Comparison of ENCODE assay signal across 18 cellular contexts in the genomic region with DNA sequence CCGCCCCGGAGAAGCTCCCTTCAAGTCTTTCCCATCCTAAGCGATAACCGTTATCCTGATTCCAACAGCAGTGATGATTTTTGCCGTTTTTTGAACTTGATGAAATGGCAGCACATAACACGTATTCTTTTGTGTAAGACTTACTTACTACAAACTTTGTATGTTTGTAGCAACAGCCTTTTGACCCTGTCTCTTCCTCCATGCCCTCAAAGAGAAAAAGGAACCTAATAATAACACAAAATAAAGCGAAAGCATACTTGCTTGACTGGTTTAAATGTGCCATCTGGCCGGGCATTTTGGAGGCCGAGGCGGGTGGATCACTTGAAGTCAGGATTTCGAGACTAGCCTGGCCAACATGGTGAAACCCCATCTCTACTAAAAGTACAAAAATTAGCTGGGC. TPM values are rescaled to one million over a fixed set of nuclear protein-coding genes. Genes with fewer than 3 reads are reported as not detected.
DNase-seq lines count a peak whose midpoint lies in the region; ATAC-seq, FAIRE-seq and TF ChIP-seq lines count a peak whose summit lies in the region.
"Had no signal": no experiment of that assay in that cellular context is flagged by ENCODE, and none has a peak within 500 bp of the region (broad histone marks: within the 10 kb centered on the region; RNA-seq: fewer than 3 reads in every experiment).

No MANE protein-coding gene starts in this region.

- no peaks in the 10 kb centered on the region for H3K36me3 ChIP-seq in K562 (ENCODE audit: control insufficient read depth, insufficient read depth, low read length)
- no peaks in the 10 kb centered on the region for H3K36me3 ChIP-seq in smooth muscle cell (ENCODE audit: low read depth)
- H3K36me3 ChIP-seq in CD8-positive, alpha-beta memory T cell (ENCODE audit: insufficient read depth, low read length): no peaks in the 10 kb centered on the region

- TF ChIP-seq POLR2A in K562 (conservative IDR thresholded peaks at IDR 0.05): no peak

- H3K9me3 Mint-ChIP-seq in CD8-positive, alpha-beta memory T cell: no peaks in the 10 kb centered on the region
- H3K9me3 Mint-ChIP-seq in chondrocyte (ENCODE audit: low read depth): no peaks in the 10 kb centered on the region
- H3K9me3 Mint-ChIP-seq: activated T-helper 2 cell treated with anti-CD3 and anti-CD28 coated beads, Interferon-gamma antibody, Interleukin-2, Interleukin-4, amounts not matched to agents 10 μg/mL and 5 μg/mL and 100 μg/mL, durations not matched to agents 14 hours and 24 hours and 36 hours; CD4-positive, CD25-positive, alpha-beta regulatory T cell had no signal

- in situ Hi-C loops in K562 (cut with MboI): no loop called here

- TF ChIP-seq EP300 in K562 (IDR thresholded peaks at IDR 0.05; ENCODE audit: low read length): no peak

- TF ChIP-seq RAD21 in K562 (CRISPR knock-in tag; conservative IDR thresholded peaks at IDR 0.05 in 1 of 2, IDR thresholded peaks at IDR 0.05 in 1 of 2): no peak

- H3K4me1 Mint-ChIP-seq in CD8-positive, alpha-beta memory T cell: peaks cover 0 to 7% (median 4%) of the 10 kb centered on the region in 3 donors
- peaks cover 10% of the 10 kb centered on the region for H3K4me1 Mint-ChIP-seq in chondrocyte (ENCODE audit: low read depth)

- no peak for FAIRE-seq in K562 (lab: Jason Lieb, UNC)
- FAIRE-seq: bronchial epithelial cell had no signal

- ATAC-seq in GM21390 (IDR thresholded peaks at IDR 0.05; ENCODE audit: unreplicated experiment) (peak; percentile 14), HG03280 (IDR thresholded peaks at IDR 0.05; ENCODE audit: unreplicated experiment) (peak; percentile 38), K562 (no peak), GM19351 (IDR thresholded peaks at IDR 0.05; ENCODE audit: unreplicated experiment) (no peak)

- peak overlapping the region; percentile 61 for H3K4me2 ChIP-seq in K562 (ENCODE audit: insufficient read depth, low read length)
- no peak overlapping the region for H3K4me2 ChIP-seq in smooth muscle cell

- H2AFZ ChIP-seq in K562 (ENCODE audit: low read depth, low read length): peak overlapping the region; percentile 99
- H2AFZ ChIP-seq in smooth muscle cell (ENCODE audit: low read depth): no peak overlapping the region
- H2AFZ ChIP-seq: parathyroid adenoma had no signal

- H3K27ac Mint-ChIP-seq in CD8-positive, alpha-beta memory T cell: peak overlapping the region in 1 of 8 donors; percentile 30
- no peak overlapping the region for H3K27ac Mint-ChIP-seq in chondrocyte (ENCODE audit: unreplicated experiment)
- H3K27ac Mint-ChIP-seq: activated T-helper 2 cell treated with anti-CD3 and anti-CD28 coated beads, Interferon-gamma antibody, Interleukin-2, Interleukin-4, amounts not matched to agents 10 μg/mL and 5 μg/mL and 100 μg/mL, durations not matched to agents 14 hours and 24 hours and 36 hours; CD4-positive, CD25-positive, alpha-beta regulatory T cell had no signal

- no peaks in the 10 kb centered on the region for H4K20me1 ChIP-seq in K562 (replicated peaks; ENCODE audit: control insufficient read depth, insufficient read depth, low read length)
- no peaks in the 10 kb centered on the region for H4K20me1 ChIP-seq in smooth muscle cell (ENCODE audit: low read depth)

- POLR2A ChIA-PET in K562 (lab: Yijun Ruan, JAX): interaction anchor here (0.5 to 1.0 kb wide), 7 partner anchors 9 to 157 kb away, joined by 3 read pairs; no protein-coding TSS in a partner anchor
- POLR2A ChIA-PET in CD8-positive, alpha-beta memory T cell (lab: Charles Lee): no interaction called here

- DNase-seq in K562 (ENCODE audit: extremely low read depth in 1 of 4, low spot score in 3 of 4): no peak
- DNase-seq in smooth muscle cell (lab: John Stamatoyannopoulos, UW; ENCODE audit: unreplicated experiment): no peak
- no peak for DNase-seq in CD8-positive, alpha-beta memory T cell
- no peak for DNase-seq in chondrocyte (ENCODE audit: low spot score)
- DNase-seq: activated CD4-positive, alpha-beta T cell treated with anti-CD3 and anti-CD28 coated beads for 1 hour; CD4-positive, CD25-positive, alpha-beta regulatory T cell; mammary epithelial cell; NCI-H510A treated with DMSO at 0.1 percent for 48 hours; SIG-M5; stimulated activated CD4-positive, alpha-beta T cell treated with anti-CD3 and anti-CD28 coated beads, Interleukin-1b, Interleukin-23, amount 100 ng/mL, for 48 hours; stimulated activated naive CD4-positive, alpha-beta T cell treated with Interleukin-2 at 50 U/mL for 16 hours had no signal

- CTCF ChIA-PET in K562 (lab: Yijun Ruan, JAX; ENCODE audit: low intra/inter-chr PET ratio): no interaction called here
- CTCF ChIA-PET in CD8-positive, alpha-beta memory T cell (lab: Charles Lee): no interaction called here

- 34% methylated on average over 8 of the region's 11 CpGs for WGBS in K562 (ENCODE audit: insufficient coverage, low coverage, missing lambda C conversion rate)
- WGBS in smooth muscle cell (ENCODE audit: low lambda C conversion rate): 88% methylated on average over 11 of the region's 11 CpGs

- no peaks in the 10 kb centered on the region for H3K9me1 ChIP-seq in K562 (ENCODE audit: control insufficient read depth, insufficient read depth, low read length)

- peaks cover 0 to 1% of the 10 kb centered on the region in 2 donors for H3K27me3 Mint-ChIP-seq in CD8-positive, alpha-beta memory T cell
- no peaks in the 10 kb centered on the region for H3K27me3 Mint-ChIP-seq in chondrocyte (ENCODE audit: low read depth)

- H3K36me3 Mint-ChIP-seq in CD8-positive, alpha-beta memory T cell: no peaks in the 10 kb centered on the region
- no peaks in the 10 kb centered on the region for H3K36me3 Mint-ChIP-seq in chondrocyte (ENCODE audit: low read depth)

- no TSS peak for BruUV-seq in K562 (replicated peaks; lab: Mats Ljungman, UMichigan)

- no peaks in the 10 kb centered on the region for H3K27me3 ChIP-seq in K562 (ENCODE audit: control insufficient read depth in 2 of 2, insufficient read depth in 2 of 2, low read length in 2 of 2)
- H3K27me3 ChIP-seq in smooth muscle cell (ENCODE audit: low read depth): no peaks in the 10 kb centered on the region
- no peaks in the 10 kb centered on the region for H3K27me3 ChIP-seq in CD8-positive, alpha-beta memory T cell (ENCODE audit: insufficient read depth, low read length, poor library complexity, severe bottlenecking)

- no peak overlapping the region for H3K4me3 Mint-ChIP-seq in CD8-positive, alpha-beta memory T cell
- H3K4me3 Mint-ChIP-seq in chondrocyte (ENCODE audit: unreplicated experiment): no peak overlapping the region
- H3K4me3 Mint-ChIP-seq: CD4-positive, CD25-positive, alpha-beta regulatory T cell had no signal

- peak overlapping the region; percentile 80 for H3K27ac ChIP-seq in K562 (ENCODE audit: extremely low read depth, low read depth, low read length)
- H3K27ac ChIP-seq in smooth muscle cell (ENCODE audit: low read depth): no peak overlapping the region
- H3K27ac ChIP-seq in CD8-positive, alpha-beta memory T cell (ENCODE audit: low read depth, low read length): no peak overlapping the region
- H3K27ac ChIP-seq: parathyroid adenoma had no signal

- H3K79me2 ChIP-seq in K562 (ENCODE audit: control insufficient read depth, insufficient read depth, low read length): no peaks in the 10 kb centered on the region
- no peaks in the 10 kb centered on the region for H3K79me2 ChIP-seq in smooth muscle cell (ENCODE audit: low read depth)
- H3K79me2 ChIP-seq: parathyroid adenoma had no signal

- H3K9me3 ChIP-seq in K562 (replicated peaks; ENCODE audit: control insufficient read depth, insufficient read depth, low read depth, low read length) (no peaks in the 10 kb centered on the region), smooth muscle cell (replicated peaks; ENCODE audit: low read depth) (no peaks in the 10 kb centered on the region)
- no peaks in the 10 kb centered on the region for H3K9me3 ChIP-seq in CD8-positive, alpha-beta memory T cell (ENCODE audit: low read length)

- H3K4me3 ChIP-seq in GM12875 (ENCODE audit: low read depth, low read length) (peak overlapping the region; percentile 8), K562 (no peak overlapping the region), smooth muscle cell (no peak overlapping the region)
- no peak overlapping the region for H3K4me3 ChIP-seq in CD8-positive, alpha-beta memory T cell (ENCODE audit: low read length)

- H3F3A ChIP-seq in smooth muscle cell (ENCODE audit: low read depth): peaks cover 1% of the 10 kb centered on the region

- H3K4me1 ChIP-seq in K562 (replicated peaks in 1 of 2; ENCODE audit: control insufficient read depth in 2 of 2, insufficient read depth in 2 of 2, low read length in 2 of 2): peaks cover 27 to 43% of the 10 kb centered on the region in 2 experiments
- H3K4me1 ChIP-seq in smooth muscle cell (ENCODE audit: low read depth): peaks cover 5% of the 10 kb centered on the region
- no peaks in the 10 kb centered on the region for H3K4me1 ChIP-seq in CD8-positive, alpha-beta memory T cell (ENCODE audit: insufficient read depth, low read length)

- intact Hi-C loops in K562 (cut with micrococcal nuclease): no loop called here

- TF ChIP-seq CTCF in GM12875 (IDR thresholded peaks at IDR 0.05; ENCODE audit: borderline replicate concordance, insufficient read depth, low read depth, low read length) (no peak), K562 (IDR thresholded peaks at IDR 0.05 in 2 of 3, conservative IDR thresholded peaks at IDR 0.05 in 1 of 3; ENCODE audit: insufficient read depth in 2 of 3, low read depth in 1 of 3, low read length in 3 of 3) (no peak), smooth muscle cell (IDR thresholded peaks at IDR 0.05; ENCODE audit: borderline replicate concordance, insufficient read depth, poor library complexity, severe bottlenecking) (no peak), chondrocyte (IDR thresholded peaks at IDR 0.05) (no peak)

- peak overlapping the region; percentile 23 to 63; a peak in 3 of 4 replicates for H3K9ac ChIP-seq in K562 (ENCODE audit: insufficient read depth in 1 of 2, low read depth in 2 of 2, low read length in 2 of 2)
- H3K9ac ChIP-seq in smooth muscle cell (ENCODE audit: low read depth): no peak overlapping the region
- H3K9ac ChIP-seq: parathyroid adenoma had no signal

RNA-seq across cellular contexts. Expression of a gene that starts 26.4 kb away (rescaled TPM):
- 30.2 and 34.7 TPM in 2 replicates for total RNA-seq in K562 (2011; cell fraction: chromatin; rRNA removed; ENCODE audit: low replicate concordance)
- total RNA-seq in K562 (2011; cell fraction: nucleolus; rRNA removed): 26.8 and 36.1 TPM in 2 replicates
- total RNA-seq in K562 (2011; cell fraction: nucleoplasm; rRNA removed): 19.1 and 25.0 TPM in 2 replicates
- total RNA-seq in K562 (2014; rRNA removed): 5.0 and 11.7 TPM in 2 replicates
- 4.9 and 5.9 TPM in 2 replicates for total RNA-seq in K562 (2014; rRNA removed; fragmentation: Illumina TruSeq; extraction: Trizol)
- 4.9 and 9.7 TPM in 2 replicates for total RNA-seq in K562 (2015; rRNA removed; fragmentation: Illumina TruSeq; extraction: Trizol)
- total RNA-seq in K562 (2021): 8.0 and 8.8 TPM in 2 replicates
- polyA plus RNA-seq in K562 (2011; rRNA removed): 2.9 and 4.4 TPM in 2 replicates
- polyA plus RNA-seq in K562 (2011; cell fraction: cytosol; rRNA removed): 2.6 TPM in 2 replicates
- 16.6 and 24.2 TPM in 2 replicates for polyA plus RNA-seq in K562 (2011; cell fraction: nucleus; rRNA removed)
- 5.3 and 9.7 TPM in 2 replicates for polyA plus RNA-seq in K562 (2012)
- polyA plus RNA-seq in K562 (2014; fragmentation: Illumina TruSeq; extraction: Trizol): 5.7 and 6.3 TPM in 2 replicates
- polyA plus RNA-seq in K562 (2014; fragmentation: Nextera tagmentation; extraction: Ambion mirVana): under 1 TPM; 0.56 to 0.76 TPM
- polyA plus RNA-seq in K562 (2014; rRNA removed): 4.7 and 5.4 TPM in 2 replicates
- 16.2 and 17.9 TPM in 2 replicates for polyA minus RNA-seq in K562 (2011; rRNA and poly(A)+ RNA removed)
- 1.8 and 3.2 TPM in 2 replicates for polyA minus RNA-seq in K562 (2011; cell fraction: cytosol; rRNA and poly(A)+ RNA removed)
- polyA minus RNA-seq in K562 (2011; cell fraction: nucleus; rRNA and poly(A)+ RNA removed): 17.5 and 25.3 TPM in 2 replicates
- 3.9 and 4.5 TPM in 2 replicates for total RNA-seq in smooth muscle cell
- polyA plus RNA-seq in smooth muscle cell: 1.4 and 2.2 TPM in 2 replicates
- total RNA-seq in CD8-positive, alpha-beta memory T cell: 10 to 100 TPM; 11.5 to 12.0 TPM
- 7.7 TPM for polyA plus RNA-seq in CD8-positive, alpha-beta memory T cell
- total RNA-seq in chondrocyte: 5.2 to 7.6 TPM (median 6.2 TPM) in 3 replicates

Comparison
In these comparisons a context has a peak if more than half of its experiments do, and no peak if none do; other contexts are left out.
1. ATAC-seq: peak in GM21390 (single experiment) and HG03280 (single experiment); none in K562 (single experiment) and GM19351 (single experiment).